ENCODE assay signal across 24 cellular contexts in genomic region chr6:113939825-113940224, GRCh38.
"Had no signal": no experiment of that assay in that cellular context is flagged by ENCODE, and none has a peak within 500 bp of the region (broad histone marks: within the 10 kb centered on the region; RNA-seq: fewer than 3 reads in every experiment).

No MANE protein-coding gene starts in this region.

- H3K4me1 ChIP-seq: neural progenitor cell, prostate gland, right atrium auricular region, sigmoid colon, spleen, testis had no signal

- H3K4me3 Mint-ChIP-seq: immature natural killer cell; mesothelial cell of epicardium; naive B cell; natural killer cell treated with Interleukin-12 subunit alpha and Interleukin-12 subunit beta and Interleukin-15 and Interleukin-18, amount 100 ng/mL, for 72 hours; neural progenitor cell; stimulated activated memory B cell treated with anti-CD40 and anti-IgM and Interleukin-4, amounts not matched to agents 10 μg/mL and 1 μg/mL and 100 μg/mL, for 72 hours; type B pancreatic cell had no signal

- FAIRE-seq: frontal cortex had no signal

- DNase-seq: dorsolateral prefrontal cortex; effector CD4-positive, alpha-beta T cell; hypothalamus; immature natural killer cell; islet precursor cell; mesenchymal stem cell; mucosa of descending colon; naive B cell; sigmoid colon; spleen; stimulated activated CD4-positive, alpha-beta T cell treated with anti-CD3 and anti-CD28 coated beads, Interleukin-4, amount 100 ng/mL, for 4 hours; stimulated activated naive CD8-positive, alpha-beta T cell treated with anti-CD3 and anti-CD28 coated beads, Interleukin-15, Interleukin-2, amounts not matched to agents 100 U/mL and 50 U/mL, for 24 hours; substantia nigra; testis; tibial artery had no signal

- ATAC-seq: mucosa of descending colon; natural killer cell treated with Interleukin-12 subunit alpha and Interleukin-12 subunit beta and Interleukin-15 and Interleukin-18, amount 100 ng/mL, for 72 hours; stimulated activated memory B cell treated with anti-CD40 and anti-IgM and Interleukin-4, amounts not matched to agents 10 μg/mL and 1 μg/mL and 100 μg/mL, for 72 hours; stimulated activated naive CD8-positive, alpha-beta T cell treated with anti-CD3 and anti-CD28 coated beads, Interleukin-15, Interleukin-2, amounts not matched to agents 100 U/mL and 50 U/mL, for 24 hours had no signal

- H3K9me3 ChIP-seq: mucosa of descending colon, prostate gland, right atrium auricular region, sigmoid colon, spleen, testis, tibial artery had no signal

- H3K27ac ChIP-seq: dorsolateral prefrontal cortex, neural progenitor cell, parathyroid adenoma, prostate gland, right atrium auricular region, sigmoid colon, spleen, testis, tibial artery had no signal

- H3K27ac Mint-ChIP-seq: natural killer cell treated with Interleukin-12 subunit alpha and Interleukin-12 subunit beta and Interleukin-15 and Interleukin-18, amount 100 ng/mL, for 72 hours; neural progenitor cell; stimulated activated memory B cell treated with anti-CD40 and anti-IgM and Interleukin-4, amounts not matched to agents 10 μg/mL and 1 μg/mL and 100 μg/mL, for 72 hours; type B pancreatic cell had no signal

- H3K4me3 ChIP-seq: dorsolateral prefrontal cortex, mucosa of descending colon, neural progenitor cell, prostate gland, right atrium auricular region, sigmoid colon, spleen, testis, tibial artery had no signal

- H3K27me3 ChIP-seq: dorsolateral prefrontal cortex, neural progenitor cell, right atrium auricular region, sigmoid colon, spleen, testis, tibial artery had no signal

- H3K4me1 Mint-ChIP-seq: immature natural killer cell; mesothelial cell of epicardium; naive B cell; stimulated activated memory B cell treated with anti-CD40 and anti-IgM and Interleukin-4, amounts not matched to agents 10 μg/mL and 1 μg/mL and 100 μg/mL, for 72 hours had no signal

- H3K36me3 ChIP-seq: prostate gland had no signal

- H3K9me3 Mint-ChIP-seq: immature natural killer cell; mesothelial cell of epicardium; naive B cell; natural killer cell treated with Interleukin-12 subunit alpha and Interleukin-12 subunit beta and Interleukin-15 and Interleukin-18, amount 100 ng/mL, for 72 hours; neural progenitor cell; stimulated activated memory B cell treated with anti-CD40 and anti-IgM and Interleukin-4, amounts not matched to agents 10 μg/mL and 1 μg/mL and 100 μg/mL, for 72 hours; type B pancreatic cell had no signal

- H3K4me2 ChIP-seq: neural progenitor cell had no signal

- H2AFZ ChIP-seq: neural progenitor cell, parathyroid adenoma had no signal

- H3K79me2 ChIP-seq: parathyroid adenoma had no signal

- H3K9ac ChIP-seq: neural progenitor cell, parathyroid adenoma had no signal

- H3K27me3 Mint-ChIP-seq: naive B cell; natural killer cell treated with Interleukin-12 subunit alpha and Interleukin-12 subunit beta and Interleukin-15 and Interleukin-18, amount 100 ng/mL, for 72 hours; stimulated activated memory B cell treated with anti-CD40 and anti-IgM and Interleukin-4, amounts not matched to agents 10 μg/mL and 1 μg/mL and 100 μg/mL, for 72 hours; type B pancreatic cell had no signal
